8 cellular contexts compared by ENCODE assay signal in genomic region chr19:2207991-2208860, GRCh38. TPM values are rescaled to one million over a fixed set of nuclear protein-coding genes. Genes with fewer than 3 reads are reported as not detected.
DNase-seq lines count a peak whose midpoint lies in the region; ATAC-seq and TF ChIP-seq lines count a peak whose summit lies in the region.

No MANE protein-coding gene starts in this region.

- H3K27ac Mint-ChIP-seq in T-helper 17 cell = no peak overlapping the region

- no peaks in the 10 kb centered on the region for H3K4me1 Mint-ChIP-seq in T-helper 17 cell

- H3K36me3 Mint-ChIP-seq in T-helper 17 cell (ENCODE audit: low read depth) = peaks cover 6% of the 10 kb centered on the region

- no peak for DNase-seq in T-helper 17 cell
- DNase-seq in Right ventricle myocardium superior = peak; percentile 84
- DNase-seq in stimulated activated CD8-positive, alpha-beta memory T cell treated with anti-CD3 and anti-CD28 coated beads, Interleukin-2, amount 100 ng/mL, for 48 hours (ENCODE audit: low read depth in 2 of 2) = peak; percentile 23 to 45
- DNase-seq in activated effector memory CD4-positive, alpha-beta T cell treated with anti-CD3 and anti-CD28 coated beads, Interleukin-2, amount 50 U/mL, for 16 hours = no peak
- DNase-seq in SIG-M5 (lab: John Stamatoyannopoulos, UW) = no peak

- H3K9me3 ChIP-seq in T-helper 17 cell (ENCODE audit: control insufficient read depth, low read length, poor library complexity, severe bottlenecking) = no peaks in the 10 kb centered on the region

- intact Hi-C loops in Right ventricle myocardium superior (cut with DNase I) = no loop called here

- peak; percentile 31; the same call in 1 of the 2 replicates for TF ChIP-seq CTCF in GM12875 (IDR thresholded peaks at IDR 0.05; ENCODE audit: borderline replicate concordance, insufficient read depth, low read depth, low read length)

- no peaks in the 10 kb centered on the region for H3K27me3 Mint-ChIP-seq in T-helper 17 cell

- ATAC-seq in T-helper 17 cell (peak; percentile 28), Right ventricle myocardium superior (ENCODE audit: poor library complexity) (peak; percentile 55), HG03469 (IDR thresholded peaks at IDR 0.05; ENCODE audit: unreplicated experiment) (no peak), HG03571 (IDR thresholded peaks at IDR 0.05; ENCODE audit: unreplicated experiment) (no peak)

- H3K4me3 Mint-ChIP-seq in T-helper 17 cell = no peak overlapping the region

- no peak overlapping the region for H3K4me3 ChIP-seq in GM12875 (ENCODE audit: low read depth, low read length)

RNA-seq across cellular contexts. Expression of gene PLEKHJ1, which starts 27.9 kb away (rescaled TPM):
- total RNA-seq in T-helper 17 cell (10 to 100 TPM; 38.6 to 40.2 TPM), Right ventricle myocardium superior (59.6 TPM)

RNA-seq across cellular contexts. Expression of gene SF3A2, which starts 28.4 kb away (rescaled TPM):
- total RNA-seq in T-helper 17 cell = 100 to 1,000 TPM; 119 to 135 TPM
- total RNA-seq in Right ventricle myocardium superior = 30.0 TPM

RNA-seq across cellular contexts. Expression of gene AMH, which starts 40.9 kb away (rescaled TPM):
- total RNA-seq in T-helper 17 cell (1 to 10 TPM in 1 of 2 donors, under 1 TPM in 1; 0.50 to 2.7 TPM), Right ventricle myocardium superior (0.24 TPM)

RNA-seq across cellular contexts. Expression of gene DOT1L, which starts 44.5 kb away (rescaled TPM):
- 10 to 100 TPM; 32.3 to 42.1 TPM for total RNA-seq in T-helper 17 cell
- 9.6 TPM for total RNA-seq in Right ventricle myocardium superior

RNA-seq across cellular contexts. Expression of gene JSRP1, which starts 48.0 kb away (rescaled TPM):
- total RNA-seq in T-helper 17 cell = 1 to 10 TPM in 1 of 2 donors, under 1 TPM in 1; 0.55 to 1.0 TPM
- 0.35 TPM for total RNA-seq in Right ventricle myocardium superior

Comparison
In these comparisons a context has a peak if more than half of its experiments do, and no peak if none do; other contexts are left out.
1. ATAC-seq: peak in T-helper 17 cell (single experiment) and Right ventricle myocardium superior (single experiment); none in HG03469 (single experiment) and HG03571 (single experiment).
2. DNase-seq: peak in Right ventricle myocardium superior (single experiment) and stimulated activated CD8-positive, alpha-beta memory T cell treated with anti-CD3 and anti-CD28 coated beads, Interleukin-2, amount 100 ng/mL, for 48 hours (2 of 2); none in T-helper 17 cell (0 of 3), activated effector memory CD4-positive, alpha-beta T cell treated with anti-CD3 and anti-CD28 coated beads, Interleukin-2, amount 50 U/mL, for 16 hours (single experiment) and SIG-M5 (single experiment).